Comparison of ENCODE assay signal across 8 cellular contexts in the genomic region with DNA sequence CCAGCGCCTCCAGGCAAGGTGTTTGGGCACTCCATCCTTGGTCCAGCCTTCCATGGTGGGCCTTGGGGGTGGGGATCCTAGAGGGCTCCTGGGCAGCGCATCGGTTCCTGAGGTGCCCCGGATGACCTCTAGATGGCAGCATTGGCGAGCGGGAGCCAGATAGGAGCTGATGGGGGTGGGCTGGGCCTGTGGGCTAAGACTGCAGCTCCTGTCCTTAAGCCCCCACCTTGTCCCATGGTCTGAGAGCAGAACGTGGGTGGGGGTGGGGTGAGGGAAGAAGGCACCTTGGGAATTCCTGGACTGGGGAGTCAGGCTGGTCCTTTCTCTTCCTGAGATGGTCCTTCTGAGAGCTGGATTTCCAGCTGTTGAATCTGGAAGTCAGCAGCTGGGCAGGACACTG.
DNase-seq lines count a peak whose midpoint lies in the region; ATAC-seq and TF ChIP-seq lines count a peak whose summit lies in the region.

No MANE protein-coding gene starts in this region.

- peak; percentile 71 for ATAC-seq in aorta (ENCODE audit: low FRiP score)
- ATAC-seq in HG03520 (IDR thresholded peaks at IDR 0.05; ENCODE audit: unreplicated experiment): no peak

- no peaks in the 10 kb centered on the region for H4K20me1 ChIP-seq in BLaER1
- H4K20me1 ChIP-seq in osteoblast (ENCODE audit: insufficient read depth, low read length): no peaks in the 10 kb centered on the region

- H3K79me2 ChIP-seq in osteoblast (ENCODE audit: insufficient read depth, low read length): no peaks in the 10 kb centered on the region

- H3K4me2 ChIP-seq in BLaER1 (peak overlapping the region; percentile 46), osteoblast (ENCODE audit: insufficient read depth, low read length) (no peak overlapping the region)

- 0 to 1% methylated on average over 7 of the region's 7 CpGs for whole genome bisulfite sequencing in aorta, 2 donors

- intact Hi-C loops in aorta (cut with DNase I): loop anchor here (2.0 to 5.0 kb wide), 2 partner anchors 75 to 856 kb away; no protein-coding TSS in a partner anchor

- H2AFZ ChIP-seq in osteoblast (ENCODE audit: low read length): no peak overlapping the region

- no peak overlapping the region for H3K4me3 ChIP-seq in BLaER1
- H3K4me3 ChIP-seq in H7 (ENCODE audit: insufficient read depth, low read depth, low read length): no peak overlapping the region
- no peak overlapping the region for H3K4me3 ChIP-seq in fibroblast of pulmonary artery (replicated peaks; ENCODE audit: low read depth, low read length)
- H3K4me3 ChIP-seq in osteoblast (ENCODE audit: insufficient read depth, low read length): no peak overlapping the region
- no peak overlapping the region for H3K4me3 ChIP-seq in aorta (ENCODE audit: low read length in 2 of 2)

- no peaks in the 10 kb centered on the region for H3K27me3 ChIP-seq in BLaER1
- no peaks in the 10 kb centered on the region for H3K27me3 ChIP-seq in H7 (ENCODE audit: control insufficient read depth, insufficient read depth, low read length)
- no peaks in the 10 kb centered on the region for H3K27me3 ChIP-seq in osteoblast (ENCODE audit: insufficient read depth, low read length)
- H3K27me3 ChIP-seq in aorta (ENCODE audit: control insufficient read depth in 1 of 2, insufficient read depth in 2 of 2, low read length in 1 of 2): no peaks in the 10 kb centered on the region

- H3K36me3 ChIP-seq in BLaER1 (no peaks in the 10 kb centered on the region), H7 (replicated peaks; ENCODE audit: control insufficient read depth, insufficient read depth, low read length) (no peaks in the 10 kb centered on the region), osteoblast (ENCODE audit: insufficient read depth, low read length) (no peaks in the 10 kb centered on the region), aorta (ENCODE audit: control insufficient read depth in 1 of 2, insufficient read depth in 2 of 2, low read length in 1 of 2) (no peaks in the 10 kb centered on the region)

- DNase-seq in H7: peak; percentile 97
- DNase-seq in NCI-H748 treated with DMSO at 0.1 percent for 48 hours (lab: John Stamatoyannopoulos, UW): peak; percentile 1
- DNase-seq in activated T-cell treated with anti-CD3 and anti-CD28 coated beads for 4 hours: peak; percentile 25
- peak; percentile 37 for DNase-seq in fibroblast of pulmonary artery (ENCODE audit: low read depth)
- peak; percentile 94 for DNase-seq in osteoblast (ENCODE audit: insufficient read length, low spot score, missing footprints)
- DNase-seq in aorta: peak; percentile 53 to 83

- H3K9me3 ChIP-seq in BLaER1 (no peaks in the 10 kb centered on the region), osteoblast (ENCODE audit: low read depth, low read length) (no peaks in the 10 kb centered on the region), aorta (ENCODE audit: control insufficient read depth, low read length) (no peaks in the 10 kb centered on the region)

- H3K4me1 ChIP-seq in BLaER1 (peaks cover 17% of the 10 kb centered on the region), osteoblast (ENCODE audit: insufficient read depth, low read length) (no peaks in the 10 kb centered on the region), aorta (ENCODE audit: control insufficient read depth in 1 of 2, insufficient read depth in 2 of 2, low read length in 2 of 2) (no peaks in the 10 kb centered on the region)

- no peak overlapping the region for H3K27ac ChIP-seq in BLaER1
- no peak overlapping the region for H3K27ac ChIP-seq in osteoblast (ENCODE audit: low read depth, low read length)
- no peak overlapping the region for H3K27ac ChIP-seq in aorta (ENCODE audit: low read depth in 1 of 2, low read length in 2 of 2)

- no peak overlapping the region for H3K9ac ChIP-seq in BLaER1

- TF ChIP-seq CTCF in fibroblast of pulmonary artery (IDR thresholded peaks at IDR 0.05; ENCODE audit: low read length, missing control alignments): peak; percentile 89
- peak; percentile 82 for TF ChIP-seq CTCF in osteoblast (IDR thresholded peaks at IDR 0.05; ENCODE audit: extremely low read depth, low read depth, low read length)

Comparison
In these comparisons a context has a peak if more than half of its experiments do, and no peak if none do; other contexts are left out.
1. DNase-seq: peak in every context shown above with its lines; median percentile 97 in H7; 94 in osteoblast; 68 in aorta; 37 in fibroblast of pulmonary artery; 25 in activated T-cell treated with anti-CD3 and anti-CD28 coated beads for 4 hours; 1 in NCI-H748 treated with DMSO at 0.1 percent for 48 hours.